Comparison of ENCODE assay signal across 9 cellular contexts in the genomic region with DNA sequence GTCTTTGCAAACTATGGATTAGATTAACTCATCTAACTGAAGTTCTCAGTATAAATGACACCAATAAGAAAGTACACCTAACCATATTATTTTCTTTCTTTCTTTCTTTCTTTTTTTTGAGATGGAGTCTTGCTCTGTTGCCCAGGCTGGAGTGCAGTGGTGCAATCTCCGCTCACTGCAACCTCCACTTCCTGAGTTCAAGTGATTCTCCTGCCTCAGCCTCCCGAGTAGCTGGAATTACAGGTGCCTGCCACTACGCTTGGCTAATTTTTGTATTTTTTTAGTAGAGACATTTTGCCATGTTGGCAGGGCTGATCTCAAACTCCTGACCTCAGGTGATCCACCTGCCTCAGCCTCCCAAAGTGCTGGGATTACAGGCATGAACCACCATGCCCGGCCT. TPM values are rescaled to one million over a fixed set of nuclear protein-coding genes. Genes with fewer than 3 reads are reported as not detected.
"Had no signal": no experiment of that assay in that cellular context is flagged by ENCODE, and none has a peak within 500 bp of the region (broad histone marks: within the 10 kb centered on the region; RNA-seq: fewer than 3 reads in every experiment).

No MANE protein-coding gene starts in this region.

RNA-seq across cellular contexts. Expression of gene MYOZ2, which starts 5.7 kb away (rescaled TPM):
- total RNA-seq: activated CD8-positive, alpha-beta T cell treated with anti-CD3 and anti-CD28 coated beads for 36 hours; activated naive CD8-positive, alpha-beta T cell treated with anti-CD3 and anti-CD28 coated beads for 36 hours; activated T-cell treated with anti-CD3 and anti-CD28 coated beads, Interleukin-2, amount 50 U/mL, for 4 hours; activated T-helper 17 cell treated with anti-CD3 and anti-CD28 coated beads, Interleukin-2, amount 50 U/mL, for 72 hours; body of pancreas; foreskin keratinocyte; T-helper 1 cell treated with Interleukin-12 subunit alpha and Interleukin-12 subunit beta and Interleukin-4 antibody, amounts not matched to agents 30 ng/mL and 1 ng/mL, for 36 hours; T-helper 2 cell treated with Interferon-gamma antibody and Interleukin-4, amounts not matched to agents 100 ng/mL and 5 ng/mL, for 36 hours; WTC11 had no signal
- polyA plus RNA-seq: foreskin keratinocyte had no signal
